ENCODE assay signal across 9 cellular contexts in genomic region chr6:26597389-26597766, GRCh38. TPM values are rescaled to one million over a fixed set of nuclear protein-coding genes. Genes with fewer than 3 reads are reported as not detected.
DNase-seq lines count a peak whose midpoint lies in the region; ATAC-seq, FAIRE-seq and TF ChIP-seq lines count a peak whose summit lies in the region.
"Had no signal": no experiment of that assay in that cellular context is flagged by ENCODE, and none has a peak within 500 bp of the region (broad histone marks: within the 10 kb centered on the region; RNA-seq: fewer than 3 reads in every experiment).

No MANE protein-coding gene starts in this region.

- no peak overlapping the region for H2BK120ac ChIP-seq in H9 (ENCODE audit: low read depth, low read length, poor library complexity, severe bottlenecking)

- H3K36me3 Mint-ChIP-seq in H9 (ENCODE audit: insufficient read depth in 1 of 3, low read depth in 3 of 3), result peaks cover 5 to 18% (median 14%) of the 10 kb centered on the region in 3 experiments; a peak in 6 of 7 replicates
- H3K36me3 Mint-ChIP-seq in astrocyte (ENCODE audit: low read depth, unreplicated experiment), result peaks cover 3% of the 10 kb centered on the region
- peaks cover 0 to 33% (median 9%) of the 10 kb centered on the region in 3 donors for H3K36me3 Mint-ChIP-seq in naive thymus-derived CD8-positive, alpha-beta T cell

- H3K4me3 Mint-ChIP-seq in H9, result no peak overlapping the region
- no peak overlapping the region for H3K4me3 Mint-ChIP-seq in astrocyte (ENCODE audit: unreplicated experiment)
- H3K4me3 Mint-ChIP-seq in naive thymus-derived CD8-positive, alpha-beta T cell, result no peak overlapping the region
- H3K4me3 Mint-ChIP-seq: activated CD8-positive, alpha-beta T cell treated with anti-CD3 and anti-CD28 coated beads, Interleukin-2, amount 10 ng/mL, durations not matched to agents 7 days and 5 days had no signal

- no peak overlapping the region for H3T11ph ChIP-seq in H9 (ENCODE audit: low read length)

- peak overlapping the region in 1 of 3 experiments; percentile 14; a peak in 1 of 7 replicates for H3K27ac Mint-ChIP-seq in H9
- no peak overlapping the region for H3K27ac Mint-ChIP-seq in astrocyte (ENCODE audit: unreplicated experiment)
- H3K27ac Mint-ChIP-seq in naive thymus-derived CD8-positive, alpha-beta T cell, result no peak overlapping the region

- peaks cover 3% of the 10 kb centered on the region; the same call in 1 of the 2 replicates for H3K27me3 Mint-ChIP-seq in H9 (ENCODE audit: low read depth)
- H3K27me3 Mint-ChIP-seq in astrocyte (ENCODE audit: low read depth, unreplicated experiment), result no peaks in the 10 kb centered on the region
- peaks cover 0 to 20% (median 14%) of the 10 kb centered on the region in 5 donors for H3K27me3 Mint-ChIP-seq in naive thymus-derived CD8-positive, alpha-beta T cell

- H3K4me2 ChIP-seq in H9 (ENCODE audit: insufficient read depth, insufficient read length, low read length) (peak overlapping the region; percentile 92), astrocyte (ENCODE audit: low read length) (peak overlapping the region; percentile 99), keratinocyte (ENCODE audit: control insufficient read depth, extremely low read depth, insufficient read depth, low read depth, low read length) (peak overlapping the region; percentile 91)

- H3K27ac ChIP-seq in H9 (ENCODE audit: insufficient read length, low read depth, low read length), result no peak overlapping the region
- peak overlapping the region; percentile 90 for H3K27ac ChIP-seq in astrocyte (ENCODE audit: low read depth, low read length)
- H3K27ac ChIP-seq in keratinocyte (ENCODE audit: control insufficient read depth, insufficient read depth, low read length), result peak overlapping the region; percentile 85
- peak overlapping the region; percentile 87 for H3K27ac ChIP-seq in subcutaneous abdominal adipose tissue (ENCODE audit: low read depth, low read length)

- POLR2A ChIA-PET in naive thymus-derived CD8-positive, alpha-beta T cell (lab: Charles Lee), result interaction anchor here (2.2 kb wide), 1 partner anchor 28 kb away, joined by 5 read pairs; no protein-coding TSS in a partner anchor

- no peaks in the 10 kb centered on the region; the same call in 1 of the 2 replicates for H3K4me1 ChIP-seq in H9 (ENCODE audit: insufficient read depth, low read length)
- peaks cover 17% of the 10 kb centered on the region for H3K4me1 ChIP-seq in astrocyte (ENCODE audit: insufficient read depth, low read length)
- peaks cover 22% of the 10 kb centered on the region for H3K4me1 ChIP-seq in keratinocyte (ENCODE audit: control insufficient read depth, extremely low read depth, insufficient read depth, low read length)
- peaks cover 6 to 28% (median 24%) of the 10 kb centered on the region in 5 donors for H3K4me1 ChIP-seq in subcutaneous abdominal adipose tissue (ENCODE audit: control insufficient read depth in 5 of 5, insufficient read depth in 5 of 5, low read length in 5 of 5)

- H4K5ac ChIP-seq in H9 (ENCODE audit: insufficient read length, low read depth, low read length), result no peak overlapping the region

- H4K20me1 ChIP-seq in H9 (ENCODE audit: control insufficient read depth, insufficient read depth, insufficient read length) (no peaks in the 10 kb centered on the region), astrocyte (ENCODE audit: insufficient read depth, low read length) (peaks cover 10% of the 10 kb centered on the region), keratinocyte (ENCODE audit: control insufficient read depth, extremely low read depth, insufficient read depth, low read length) (no peaks in the 10 kb centered on the region)

- no peak overlapping the region for H3K23ac ChIP-seq in H9 (ENCODE audit: insufficient read length, low read depth, low read length)

- no CpG with 5 or more reads among the region's 10 CpGs for WGBS in H9 (ENCODE audit: extremely low coverage, insufficient read length, low lambda C conversion rate)

- H3K27me3 ChIP-seq in H9 (ENCODE audit: insufficient read depth, low read length), result no peaks in the 10 kb centered on the region
- H3K27me3 ChIP-seq in astrocyte (ENCODE audit: insufficient read depth, low read length), result peaks cover 7% of the 10 kb centered on the region
- H3K27me3 ChIP-seq in keratinocyte (ENCODE audit: control insufficient read depth, extremely low read depth, insufficient read depth, low read length), result no peaks in the 10 kb centered on the region
- H3K27me3 ChIP-seq in subcutaneous abdominal adipose tissue (ENCODE audit: control insufficient read depth in 5 of 5, insufficient read depth in 4 of 5, low read length in 5 of 5), result peaks cover 0 to 14% (median 9%) of the 10 kb centered on the region in 5 donors

- peak overlapping the region; percentile 99 for H3K4me3 ChIP-seq in astrocyte (ENCODE audit: insufficient read depth, low read depth, low read length)
- peak overlapping the region; percentile 93 to 98 (median 96) for H3K4me3 ChIP-seq in keratinocyte (ENCODE audit: control insufficient read depth in 2 of 3, extremely low read depth in 1 of 3, insufficient read depth in 2 of 3, low read depth in 1 of 3, low read length in 3 of 3)
- H3K4me3 ChIP-seq in subcutaneous abdominal adipose tissue (ENCODE audit: low read depth in 1 of 5, low read length in 5 of 5), result peak overlapping the region; percentile 97 to 100 (median 99)

- no peak overlapping the region for H2AK5ac ChIP-seq in H9 (ENCODE audit: insufficient read length, low read length)

- H3K79me2 ChIP-seq in H9 (ENCODE audit: insufficient read depth, low read length) (peaks cover 3% of the 10 kb centered on the region; the same call in 1 of the 2 replicates), astrocyte (ENCODE audit: insufficient read depth, low read length) (peaks cover 22% of the 10 kb centered on the region), keratinocyte (ENCODE audit: control insufficient read depth, insufficient read depth, low read length) (peaks cover 20% of the 10 kb centered on the region)

- no peak overlapping the region for H3K18ac ChIP-seq in H9 (ENCODE audit: insufficient read length, low read depth, low read length)

- no peak overlapping the region for H4K8ac ChIP-seq in H9 (replicated peaks; ENCODE audit: insufficient read length, low read depth, low read length)

- H2AFZ ChIP-seq in H9 (ENCODE audit: low read length) (no peak overlapping the region), astrocyte (ENCODE audit: low read depth, low read length) (no peak overlapping the region), keratinocyte (ENCODE audit: control insufficient read depth, low read length) (peak overlapping the region; percentile 87)

- no peak overlapping the region for H2BK12ac ChIP-seq in H9 (ENCODE audit: insufficient read length, low read depth, low read length)

- H3K23me2 ChIP-seq in H9 (ENCODE audit: insufficient read length, low read depth, low read length, poor library complexity, severe bottlenecking), result peaks cover 21% of the 10 kb centered on the region

- peaks cover 5% of the 10 kb centered on the region for H3K79me1 ChIP-seq in H9 (ENCODE audit: insufficient read depth, low read depth, low read length, poor library complexity, severe bottlenecking)

- no peak overlapping the region for H3K4ac ChIP-seq in H9 (ENCODE audit: low read depth, low read length)

- H3K9ac ChIP-seq in H9 (ENCODE audit: extremely low read depth, insufficient read length, low read length) (peak overlapping the region; percentile 89), astrocyte (ENCODE audit: low read length) (peak overlapping the region; percentile 96), keratinocyte (ENCODE audit: control insufficient read depth, extremely low read depth, insufficient read depth, low read length) (peak overlapping the region; percentile 98), subcutaneous abdominal adipose tissue (ENCODE audit: low read length in 5 of 5) (peak overlapping the region; percentile 87 to 99 (median 99))

- DNase-seq in H9 (no peak), astrocyte (ENCODE audit: low read depth) (no peak), keratinocyte (ENCODE audit: low read depth, low spot score) (no peak), MV-4-11 (lab: John Stamatoyannopoulos, UW) (no peak), NCI-H1092 treated with DMSO at 0.1 percent for 48 hours (lab: John Stamatoyannopoulos, UW) (no peak)
- DNase-seq in naive thymus-derived CD8-positive, alpha-beta T cell, result no peak

- H2BK5ac ChIP-seq in H9 (ENCODE audit: insufficient read length, low read length), result no peak overlapping the region

- H3K9me3 ChIP-seq in H9 (ENCODE audit: control insufficient read depth, low read depth, low read length), result no peaks in the 10 kb centered on the region
- no peaks in the 10 kb centered on the region for H3K9me3 ChIP-seq in astrocyte (ENCODE audit: insufficient read depth, low read depth, low read length)
- H3K9me3 ChIP-seq in keratinocyte (ENCODE audit: control insufficient read depth, low read depth, low read length), result no peaks in the 10 kb centered on the region
- no peaks in the 10 kb centered on the region for H3K9me3 ChIP-seq in subcutaneous abdominal adipose tissue (ENCODE audit: control insufficient read depth in 5 of 5, low read length in 5 of 5)

- dilution Hi-C loops in keratinocyte (cut with MboI; ENCODE audit: extremely low pct_ligation_motif_present, low sequenced_read_pairs), result no loop called here

- H2BK20ac ChIP-seq in H9 (ENCODE audit: low read depth, low read length, poor library complexity, severe bottlenecking), result no peak overlapping the region

- FAIRE-seq in astrocyte (lab: Jason Lieb, UNC) (no peak), keratinocyte (lab: Jason Lieb, UNC) (no peak)

- H3K4me1 Mint-ChIP-seq in H9 (peaks cover 9 to 11% of the 10 kb centered on the region in 2 experiments), astrocyte (ENCODE audit: low read depth, unreplicated experiment) (peaks cover 3% of the 10 kb centered on the region)
- H3K4me1 Mint-ChIP-seq in naive thymus-derived CD8-positive, alpha-beta T cell, result peaks cover 6 to 28% (median 21%) of the 10 kb centered on the region in 4 donors

- no peak for TF ChIP-seq CTCF in H9 (conservative IDR thresholded peaks at IDR 0.05)
- TF ChIP-seq CTCF in astrocyte (IDR thresholded peaks at IDR 0.05; ENCODE audit: insufficient read depth, low read depth, low read length), result no peak
- TF ChIP-seq CTCF in keratinocyte (optimal IDR thresholded peaks at IDR 0.05 in 1 of 3, IDR thresholded peaks at IDR 0.05 in 1 of 3, conservative IDR thresholded peaks at IDR 0.05 in 1 of 3; ENCODE audit: extremely low read depth in 1 of 3, insufficient read depth in 2 of 3, low read length in 3 of 3), result no peak

- H3K14ac ChIP-seq in H9 (ENCODE audit: insufficient read depth, low read length), result no peak overlapping the region

- H3K36me3 ChIP-seq in astrocyte (ENCODE audit: insufficient read depth, low read length) (peaks cover 17% of the 10 kb centered on the region), keratinocyte (ENCODE audit: control insufficient read depth in 2 of 2, extremely low read depth in 1 of 2, insufficient read depth in 2 of 2, low read length in 2 of 2) (peaks cover 8 to 15% of the 10 kb centered on the region in 2 experiments), subcutaneous abdominal adipose tissue (ENCODE audit: control insufficient read depth in 5 of 5, insufficient read depth in 5 of 5, low read length in 5 of 5) (peaks cover 5 to 25% (median 19%) of the 10 kb centered on the region in 5 donors)

- no peak overlapping the region for H3K56ac ChIP-seq in H9 (ENCODE audit: insufficient read length, low read depth, low read length)

- H3K9me3 Mint-ChIP-seq in H9, result no peaks in the 10 kb centered on the region
- H3K9me3 Mint-ChIP-seq in astrocyte (ENCODE audit: unreplicated experiment), result no peaks in the 10 kb centered on the region
- H3K9me3 Mint-ChIP-seq in naive thymus-derived CD8-positive, alpha-beta T cell, result no peaks in the 10 kb centered on the region

- no peaks in the 10 kb centered on the region for H3K9me1 ChIP-seq in keratinocyte (ENCODE audit: control insufficient read depth, extremely low read depth, insufficient read depth, low read length)

- H2BK15ac ChIP-seq in H9 (ENCODE audit: low read depth, low read length), result no peak overlapping the region

- no peak for ATAC-seq in naive thymus-derived CD8-positive, alpha-beta T cell
- no peak for ATAC-seq in HG03025 (IDR thresholded peaks at IDR 0.05; ENCODE audit: low FRiP score, unreplicated experiment)

- no peak overlapping the region for H4K91ac ChIP-seq in H9 (ENCODE audit: insufficient read length, low read depth, low read length)

RNA-seq across cellular contexts. Expression of gene ABT1, which starts 0.6 kb away (rescaled TPM):
- total RNA-seq in H9 (2021) (26.4 and 27.3 TPM in 2 replicates), astrocyte (17.1 and 17.3 TPM in 2 replicates)
- polyA plus RNA-seq in keratinocyte, result 16.0 to 21.4 TPM (median 16.8 TPM) in 3 replicates
- polyA plus RNA-seq in keratinocyte (2011; ENCODE audit: low read depth), result 6.1 TPM
- polyA plus RNA-seq in keratinocyte (2011; cell fraction: cytosol; rRNA removed), result 14.3 and 14.6 TPM in 2 replicates
- 11.0 and 13.1 TPM in 2 replicates for polyA plus RNA-seq in keratinocyte (2011; cell fraction: nucleus; rRNA removed)
- 12.8 and 15.0 TPM in 2 replicates for polyA plus RNA-seq in keratinocyte (2012; ENCODE audit: low replicate concordance)
- polyA minus RNA-seq in keratinocyte, result 8.2 to 16.3 TPM (median 10.7 TPM) in 3 replicates
- 17.6 TPM for polyA minus RNA-seq in keratinocyte (2011; cell fraction: cytosol; rRNA and poly(A)+ RNA removed)
- polyA minus RNA-seq in keratinocyte (2011; cell fraction: nucleus; rRNA and poly(A)+ RNA removed), result 6.4 and 7.4 TPM in 2 replicates
- total RNA-seq in naive thymus-derived CD8-positive, alpha-beta T cell, result 10 to 100 TPM; 41.8 to 43.1 TPM
- polyA plus RNA-seq in naive thymus-derived CD8-positive, alpha-beta T cell, result 10 to 100 TPM; 36.7 to 43.6 (median 39.9) TPM

RNA-seq across cellular contexts. Expression of gene HMGN4, which starts 59.2 kb away (rescaled TPM):
- total RNA-seq in H9 (2021) (50.4 and 54.7 TPM in 2 replicates), astrocyte (46.2 and 49.4 TPM in 2 replicates)
- 46.4 to 62.6 TPM (median 54.0 TPM) in 3 replicates for polyA plus RNA-seq in keratinocyte
- 8.6 TPM for polyA plus RNA-seq in keratinocyte (2011; ENCODE audit: low read depth)
- 52.5 and 77.7 TPM in 2 replicates for polyA plus RNA-seq in keratinocyte (2011; cell fraction: cytosol; rRNA removed)
- 49.5 and 51.9 TPM in 2 replicates for polyA plus RNA-seq in keratinocyte (2011; cell fraction: nucleus; rRNA removed)
- 41.1 and 52.6 TPM in 2 replicates for polyA plus RNA-seq in keratinocyte (2012; ENCODE audit: low replicate concordance)
- 9.9 to 26.7 TPM (median 24.5 TPM) in 3 replicates for polyA minus RNA-seq in keratinocyte
- polyA minus RNA-seq in keratinocyte (2011; cell fraction: cytosol; rRNA and poly(A)+ RNA removed), result 45.5 TPM
- polyA minus RNA-seq in keratinocyte (2011; cell fraction: nucleus; rRNA and poly(A)+ RNA removed), result 11.4 and 17.5 TPM in 2 replicates
- 10 to 100 TPM; 73.3 to 77.5 TPM for total RNA-seq in naive thymus-derived CD8-positive, alpha-beta T cell
- polyA plus RNA-seq in naive thymus-derived CD8-positive, alpha-beta T cell, result 100 to 1,000 TPM; 110 to 183 (median 151) TPM
